In the genomic region with DNA sequence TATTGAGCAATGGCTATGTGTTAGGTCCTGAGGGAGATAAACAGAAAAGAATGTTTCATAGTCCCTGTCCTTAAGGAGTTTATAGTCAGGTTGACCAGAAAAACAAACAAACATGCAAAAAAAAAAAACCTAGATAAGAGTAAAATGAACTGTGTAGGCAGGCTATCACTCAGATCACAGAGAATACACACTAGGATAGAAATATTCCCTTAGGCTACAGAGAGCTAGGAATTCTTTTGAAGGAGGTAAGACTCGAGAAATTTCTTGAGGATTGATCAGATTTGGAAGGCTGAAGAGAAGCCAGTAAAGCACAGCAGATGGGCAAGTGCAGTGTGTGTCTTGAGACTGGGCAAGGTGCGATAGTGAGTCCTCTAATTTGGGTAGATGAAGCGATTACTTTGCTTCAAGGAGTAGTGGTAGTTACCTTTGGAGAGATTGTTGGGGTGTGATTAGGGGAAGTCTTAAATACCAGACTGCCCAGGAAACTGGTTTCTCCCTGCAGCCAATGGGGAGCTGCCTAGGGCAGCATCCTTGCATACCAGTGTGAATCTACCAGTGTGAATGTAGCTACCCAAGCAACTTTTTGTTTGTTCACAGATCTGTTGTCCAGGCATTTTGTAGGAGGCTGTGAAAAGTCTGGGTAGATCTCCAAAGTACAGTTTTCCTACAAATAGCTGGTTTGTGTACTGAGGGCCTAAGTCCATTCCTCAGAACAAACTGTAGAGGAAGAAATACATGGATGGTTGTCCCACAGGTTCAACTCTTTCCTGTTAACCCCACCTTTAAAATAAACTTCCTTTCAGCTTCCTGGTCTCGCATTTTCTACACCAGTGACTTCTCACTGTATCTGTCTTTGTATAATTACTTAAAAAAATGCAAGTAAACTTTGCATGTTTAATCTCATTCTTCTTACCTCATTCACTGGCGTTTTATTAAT, we compare ENCODE assay signal across 20 cellular contexts.
DNase-seq lines count a peak whose midpoint lies in the region; ATAC-seq and TF ChIP-seq lines count a peak whose summit lies in the region.
"Had no signal": no experiment of that assay in that cellular context is flagged by ENCODE, and none has a peak within 500 bp of the region (broad histone marks: within the 10 kb centered on the region; RNA-seq: fewer than 3 reads in every experiment).

No MANE protein-coding gene starts in this region.

- intact Hi-C loops in colonic mucosa (cut with DNase I) = no loop called here
- intact Hi-C loops in esophagus squamous epithelium (cut with DNase I) = no loop called here
- intact Hi-C loops in mucosa of descending colon (cut with DNase I, micrococcal nuclease) = no loop called here
- intact Hi-C loops in transverse colon (cut with DNase I; ENCODE audit: low total_unique reads) = no loop called here
- intact Hi-C loops in cardiac septum (cut with DNase I) = no loop called here

- no peak for DNase-seq in colonic mucosa
- no peak for DNase-seq in esophagus squamous epithelium (lab: John Stamatoyannopoulos, UW)
- no peak for DNase-seq in mucosa of descending colon
- DNase-seq in transverse colon = no peak
- DNase-seq in cardiac septum (ENCODE audit: low spot score) = no peak
- no peak for DNase-seq in NAMALWA (ENCODE audit: low spot score)
- DNase-seq: CD4-positive, CD25-positive, alpha-beta regulatory T cell; DND-41; KBM-7; NCI-H1092 treated with DMSO at 0.1 percent for 48 hours; NCI-H1436 treated with DMSO at 0.1 percent for 48 hours; NCI-H2029; NCI-H2227 treated with DMSO at 0.1 percent for 48 hours; NCI-H510A; NCI-H748 treated with DMSO at 0.1 percent for 48 hours; SHP77 treated with DMSO at 0.1 percent for 48 hours had no signal

- peak; percentile 88 for ATAC-seq in mucosa of descending colon
- no peak for ATAC-seq in GM18517 (IDR thresholded peaks at IDR 0.05; ENCODE audit: unreplicated experiment)

- H3K4me1 ChIP-seq in colonic mucosa = peaks cover 4% of the 10 kb centered on the region
- peaks cover 5 to 49% (median 16%) of the 10 kb centered on the region in 3 donors for H3K4me1 ChIP-seq in esophagus squamous epithelium
- peaks cover 14% of the 10 kb centered on the region for H3K4me1 ChIP-seq in mucosa of descending colon (ENCODE audit: low read depth)
- H3K4me1 ChIP-seq in transverse colon = peaks cover 6 to 22% (median 7%) of the 10 kb centered on the region in 4 donors

- no peak overlapping the region for H3K4me3 ChIP-seq in colonic mucosa
- no peak overlapping the region for H3K4me3 ChIP-seq in esophagus squamous epithelium
- no peak overlapping the region for H3K4me3 ChIP-seq in mucosa of descending colon
- H3K4me3 ChIP-seq in transverse colon = no peak overlapping the region
- H3K4me3 ChIP-seq: HAP-1, SK-N-MC had no signal

- H3K9me3 ChIP-seq in colonic mucosa (no peaks in the 10 kb centered on the region), esophagus squamous epithelium (no peaks in the 10 kb centered on the region), mucosa of descending colon (no peaks in the 10 kb centered on the region), transverse colon (no peaks in the 10 kb centered on the region)
- H3K9me3 ChIP-seq: HAP-1 had no signal

- no peak overlapping the region for H3K9ac ChIP-seq in colonic mucosa (ENCODE audit: low read depth in 2 of 2, low read length in 2 of 2)

- TF ChIP-seq POLR2A in esophagus squamous epithelium (IDR thresholded peaks at IDR 0.05) (no peak), transverse colon (IDR thresholded peaks at IDR 0.05) (no peak)

- TF ChIP-seq EP300 in transverse colon (IDR thresholded peaks at IDR 0.05; ENCODE audit: low read depth) = no peak

- 59 to 63% methylated on average over 5 of the region's 5 CpGs for WGBS in esophagus squamous epithelium, 2 donors
- 55 to 70% methylated on average over 2 to 5 of the region's 5 CpGs for WGBS in transverse colon (ENCODE audit: low coverage in 1 of 2), 2 donors

- no peaks in the 10 kb centered on the region for H3K27me3 ChIP-seq in colonic mucosa
- no peaks in the 10 kb centered on the region for H3K27me3 ChIP-seq in esophagus squamous epithelium
- H3K27me3 ChIP-seq in transverse colon = no peaks in the 10 kb centered on the region

- H3K36me3 ChIP-seq in colonic mucosa = no peaks in the 10 kb centered on the region
- no peaks in the 10 kb centered on the region for H3K36me3 ChIP-seq in esophagus squamous epithelium
- H3K36me3 ChIP-seq in mucosa of descending colon (ENCODE audit: low read depth) = no peaks in the 10 kb centered on the region
- no peaks in the 10 kb centered on the region for H3K36me3 ChIP-seq in transverse colon
- H3K36me3 ChIP-seq: HAP-1 had no signal

- TF ChIP-seq CTCF in colonic mucosa (IDR thresholded peaks at IDR 0.05) = no peak
- no peak for TF ChIP-seq CTCF in esophagus squamous epithelium (IDR thresholded peaks at IDR 0.05)
- TF ChIP-seq CTCF in mucosa of descending colon (IDR thresholded peaks at IDR 0.05) = no peak
- no peak for TF ChIP-seq CTCF in transverse colon (IDR thresholded peaks at IDR 0.05)

- H3K27ac ChIP-seq in colonic mucosa = peak overlapping the region; percentile 62
- peak overlapping the region in 3 of 4 donors; percentile 45 to 88 (median 53) for H3K27ac ChIP-seq in esophagus squamous epithelium
- H3K27ac ChIP-seq in transverse colon = peak overlapping the region in 3 of 4 donors; percentile 5 to 50 (median 19)
- H3K27ac ChIP-seq: RWPE1, SK-N-MC had no signal

- in situ Hi-C loops in transverse colon (cut with MboI; ENCODE audit: low pct_ligation_motif_present in 1 of 4, low pct_unique_long_range_greater_than_20kb in 1 of 4, low sequenced_read_pairs in 3 of 4) = no loop called here
